8 cellular contexts compared by ENCODE assay signal in the genomic region with DNA sequence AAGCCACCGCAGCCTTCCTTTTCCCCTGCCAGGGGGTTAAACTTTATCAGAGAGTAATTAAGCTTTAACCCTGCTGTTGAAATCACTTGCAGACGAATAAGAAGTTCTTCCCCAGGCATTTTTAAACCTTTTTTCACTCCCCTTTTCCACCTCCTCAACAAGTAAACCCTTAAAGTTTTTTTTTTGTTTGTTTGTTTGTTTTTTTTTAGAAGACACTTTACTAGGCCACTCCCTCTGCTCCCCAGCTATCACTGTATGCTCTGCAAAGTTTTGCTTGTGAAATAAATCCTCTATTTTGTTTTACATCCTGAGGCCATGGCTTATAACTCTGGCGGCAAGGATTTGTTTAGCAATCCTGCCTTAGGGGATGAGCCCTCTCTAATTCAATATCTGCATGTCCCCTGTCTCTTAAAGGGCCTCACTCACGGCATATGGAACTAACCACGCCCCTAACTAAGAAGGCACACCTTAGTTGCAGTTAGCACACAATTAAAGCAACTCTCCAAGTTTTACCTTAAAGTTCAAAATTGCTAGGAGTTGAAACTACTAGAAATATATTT.
DNase-seq lines count a peak whose midpoint lies in the region; ATAC-seq, FAIRE-seq and TF ChIP-seq lines count a peak whose summit lies in the region.

No MANE protein-coding gene starts in this region.

- H3K4me3 Mint-ChIP-seq in CD14-positive monocyte: peak overlapping the region; percentile 79 to 93
- peak overlapping the region; percentile 83 for H3K4me3 Mint-ChIP-seq in astrocyte (ENCODE audit: unreplicated experiment)
- H3K4me3 Mint-ChIP-seq in activated T-helper 17 cell treated with anti-CD3 and anti-CD28 coated beads, Interleukin-2, amount 50 U/mL, for 72 hours: no peak overlapping the region

- no peak for FAIRE-seq in astrocyte (lab: Jason Lieb, UNC)

- H3K27me3 Mint-ChIP-seq in CD14-positive monocyte (ENCODE audit: low read depth in 3 of 3): no peaks in the 10 kb centered on the region
- no peaks in the 10 kb centered on the region for H3K27me3 Mint-ChIP-seq in astrocyte (ENCODE audit: low read depth, unreplicated experiment)
- no peaks in the 10 kb centered on the region for H3K27me3 Mint-ChIP-seq in activated T-helper 17 cell treated with anti-CD3 and anti-CD28 coated beads, Interleukin-2, amount 50 U/mL, for 72 hours

- peaks cover 3% of the 10 kb centered on the region for H3K79me2 ChIP-seq in astrocyte (ENCODE audit: insufficient read depth, low read length)

- no peaks in the 10 kb centered on the region for H4K20me1 ChIP-seq in astrocyte (ENCODE audit: insufficient read depth, low read length)

- H3K4me1 ChIP-seq in astrocyte (ENCODE audit: insufficient read depth, low read length): peaks cover 6% of the 10 kb centered on the region

- ATAC-seq in HG03097 (IDR thresholded peaks at IDR 0.05; ENCODE audit: low FRiP score, unreplicated experiment): peak; percentile 40
- ATAC-seq in activated T-helper 17 cell treated with anti-CD3 and anti-CD28 coated beads, Interleukin-2, amount 50 U/mL, for 72 hours (replicated peaks): no peak

- H3K9ac ChIP-seq in astrocyte (ENCODE audit: low read length): peak overlapping the region; percentile 86

- intact Hi-C loops in CD14-positive monocyte (cut with micrococcal nuclease): no loop called here

- H2AFZ ChIP-seq in astrocyte (ENCODE audit: low read depth, low read length): peak overlapping the region; percentile 99

- no peaks in the 10 kb centered on the region for H3K36me3 Mint-ChIP-seq in CD14-positive monocyte
- no peaks in the 10 kb centered on the region for H3K36me3 Mint-ChIP-seq in astrocyte (ENCODE audit: low read depth, unreplicated experiment)
- H3K36me3 Mint-ChIP-seq in activated T-helper 17 cell treated with anti-CD3 and anti-CD28 coated beads, Interleukin-2, amount 50 U/mL, for 72 hours (ENCODE audit: low read depth): no peaks in the 10 kb centered on the region

- DNase-seq in CD14-positive monocyte (ENCODE audit: low spot score) (no peak), astrocyte (ENCODE audit: low read depth) (no peak), left kidney (ENCODE audit: low read depth, low spot score) (peak; percentile 65), DMS114 treated with DMSO at 0.1 percent for 48 hours (lab: John Stamatoyannopoulos, UW; ENCODE audit: unreplicated experiment) (no peak), SIG-M5 treated with dmso at 0.1 percent for 504 hours (lab: John Stamatoyannopoulos, UW; ENCODE audit: unreplicated experiment) (no peak), NCI-H524 treated with DMSO at 0.1 percent for 48 hours (lab: John Stamatoyannopoulos, UW) (no peak)

- no peak overlapping the region for H3K27ac Mint-ChIP-seq in CD14-positive monocyte
- no peak overlapping the region for H3K27ac Mint-ChIP-seq in astrocyte (ENCODE audit: unreplicated experiment)
- no peak overlapping the region for H3K27ac Mint-ChIP-seq in activated T-helper 17 cell treated with anti-CD3 and anti-CD28 coated beads, Interleukin-2, amount 50 U/mL, for 72 hours

- peak overlapping the region; percentile 86 for H3K4me3 ChIP-seq in astrocyte (ENCODE audit: insufficient read depth, low read depth, low read length)

- peak overlapping the region; percentile 94 for H3K4me2 ChIP-seq in astrocyte (ENCODE audit: low read length)

- no peaks in the 10 kb centered on the region for H3K9me3 ChIP-seq in astrocyte (ENCODE audit: insufficient read depth, low read depth, low read length)

- TF ChIP-seq CTCF in CD14-positive monocyte (IDR thresholded peaks at IDR 0.05): no peak
- no peak for TF ChIP-seq CTCF in astrocyte (IDR thresholded peaks at IDR 0.05; ENCODE audit: insufficient read depth, low read depth, low read length)

- H3K36me3 ChIP-seq in astrocyte (ENCODE audit: insufficient read depth, low read length): no peaks in the 10 kb centered on the region

- H3K27me3 ChIP-seq in astrocyte (ENCODE audit: insufficient read depth, low read length): no peaks in the 10 kb centered on the region

- H3K27ac ChIP-seq in astrocyte (ENCODE audit: low read depth, low read length): peak overlapping the region; percentile 72

- peaks cover 17% of the 10 kb centered on the region for H3K4me1 Mint-ChIP-seq in CD14-positive monocyte
- no peaks in the 10 kb centered on the region for H3K4me1 Mint-ChIP-seq in astrocyte (ENCODE audit: low read depth, unreplicated experiment)
- no peaks in the 10 kb centered on the region for H3K4me1 Mint-ChIP-seq in activated T-helper 17 cell treated with anti-CD3 and anti-CD28 coated beads, Interleukin-2, amount 50 U/mL, for 72 hours

- no peaks in the 10 kb centered on the region for H3K9me3 Mint-ChIP-seq in CD14-positive monocyte
- no peaks in the 10 kb centered on the region for H3K9me3 Mint-ChIP-seq in astrocyte (ENCODE audit: unreplicated experiment)
- no peaks in the 10 kb centered on the region for H3K9me3 Mint-ChIP-seq in activated T-helper 17 cell treated with anti-CD3 and anti-CD28 coated beads, Interleukin-2, amount 50 U/mL, for 72 hours
